Comparison of ENCODE assay signal across 12 cellular contexts in the genomic region with DNA sequence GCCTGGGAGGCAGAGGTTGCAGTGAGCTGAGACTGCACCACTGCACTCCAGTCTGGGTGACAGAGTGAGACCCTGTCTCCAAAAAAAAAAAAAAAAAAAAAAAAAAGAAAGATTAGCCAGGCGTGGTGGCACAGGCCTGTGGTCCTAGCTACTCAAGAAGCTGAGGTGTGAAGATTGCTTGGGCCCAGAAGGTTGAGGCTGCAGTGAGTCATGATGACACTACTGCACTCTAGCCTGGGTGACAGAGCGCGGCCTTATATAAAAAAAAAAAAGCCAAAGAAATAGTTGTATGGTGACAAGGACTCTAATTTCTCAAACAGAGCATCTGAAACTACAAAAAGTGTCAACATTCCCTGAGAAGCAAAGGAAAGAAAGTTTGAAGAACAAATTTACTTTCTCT. TPM values are rescaled to one million over a fixed set of nuclear protein-coding genes. Genes with fewer than 3 reads are reported as not detected.
A peak's percentile ranks its signal among the peaks of the same experiment; 100 is the strongest.
DNase-seq lines count a peak whose midpoint lies in the region; ATAC-seq and TF ChIP-seq lines count a peak whose summit lies in the region.
"Had no signal": no experiment of that assay in that cellular context is flagged by ENCODE, and none has a peak within 500 bp of the region (broad histone marks: within the 10 kb centered on the region; RNA-seq: fewer than 3 reads in every experiment).

No MANE protein-coding gene starts in this region.

- BruUV-seq in mammary epithelial cell (replicated peaks; lab: Mats Ljungman, UMichigan): no TSS peak

- intact Hi-C loops in mammary epithelial cell (cut with micrococcal nuclease): no loop called here

- dilution Hi-C loops in mammary epithelial cell (cut with HindIII; ENCODE audit: low sequenced_read_pairs): no loop called here

- H3K27ac ChIP-seq in RWPE1 (peak overlapping the region; percentile 82; the same call in 1 of the 2 replicates), mammary epithelial cell (ENCODE audit: insufficient read depth, low read depth, low read length) (no peak overlapping the region)
- H3K27ac ChIP-seq: neural progenitor cell, tibial artery had no signal

- H3K36me3 ChIP-seq in mammary epithelial cell (ENCODE audit: insufficient read depth, low read length): no peaks in the 10 kb centered on the region
- H3K36me3 ChIP-seq: neural progenitor cell, tibial artery had no signal

- peaks cover 68% of the 10 kb centered on the region for H3K4me1 Mint-ChIP-seq in stimulated activated effector memory CD8-positive, alpha-beta T cell treated with anti-CD3 and anti-CD28 coated beads, Interleukin-12 subunit alpha, Interleukin-12 subunit beta, amount 100 ng/mL, for 72 hours

- H3K4me3 ChIP-seq in mammary epithelial cell (replicated peaks in 1 of 3; ENCODE audit: insufficient read depth in 1 of 3, low read depth in 2 of 3, low read length in 3 of 3): no peak overlapping the region
- H3K4me3 ChIP-seq: neural progenitor cell, tibial artery had no signal

- in situ Hi-C loops in mammary epithelial cell (cut with MboI; ENCODE audit: low sequenced_read_pairs in 2 of 2): no loop called here

- H3K4me1 ChIP-seq in mammary epithelial cell (ENCODE audit: insufficient read depth, low read length): peaks cover 10% of the 10 kb centered on the region

- H2AFZ ChIP-seq in mammary epithelial cell (ENCODE audit: low read depth, low read length): no peak overlapping the region
- H2AFZ ChIP-seq: neural progenitor cell had no signal

- no peak overlapping the region for H3K9ac ChIP-seq in mammary epithelial cell (ENCODE audit: insufficient read depth, low read length)
- H3K9ac ChIP-seq: neural progenitor cell had no signal

- H3K4me2 ChIP-seq in mammary epithelial cell (ENCODE audit: insufficient read depth, low read depth, low read length): no peak overlapping the region
- H3K4me2 ChIP-seq: neural progenitor cell had no signal

- H3K27ac Mint-ChIP-seq in stimulated activated effector memory CD8-positive, alpha-beta T cell treated with anti-CD3 and anti-CD28 coated beads, Interleukin-12 subunit alpha, Interleukin-12 subunit beta, amount 100 ng/mL, for 72 hours: peak overlapping the region; percentile 93
- H3K27ac Mint-ChIP-seq: neural progenitor cell had no signal

- H3K27me3 ChIP-seq in mammary epithelial cell (ENCODE audit: insufficient read depth, low read length): no peaks in the 10 kb centered on the region

- no peak for TF ChIP-seq CTCF in RWPE1 (conservative IDR thresholded peaks at IDR 0.05; ENCODE audit: low read depth)
- no peak for TF ChIP-seq CTCF in mammary epithelial cell (conservative IDR thresholded peaks at IDR 0.05 in 1 of 2, IDR thresholded peaks at IDR 0.05 in 1 of 2; ENCODE audit: extremely low read depth in 1 of 2, insufficient read depth in 1 of 2, low read depth in 1 of 2, low read length in 2 of 2)

- no peaks in the 10 kb centered on the region for H3K9me3 Mint-ChIP-seq in stimulated activated effector memory CD8-positive, alpha-beta T cell treated with anti-CD3 and anti-CD28 coated beads, Interleukin-12 subunit alpha, Interleukin-12 subunit beta, amount 100 ng/mL, for 72 hours
- H3K9me3 Mint-ChIP-seq: H9, neural progenitor cell had no signal

- POLR2A ChIA-PET in RWPE1 (lab: Yijun Ruan, JAX; ENCODE audit: low non-redundant PET): no interaction called here

- no peaks in the 10 kb centered on the region for H3K79me2 ChIP-seq in mammary epithelial cell (ENCODE audit: insufficient read depth, low read length)

- DNase-seq in activated gamma-delta T cell treated with Interleukin-2 at 50 U/mL for 16 hours: peak; percentile 55
- DNase-seq in activated gamma-delta T cell (lab: John Stamatoyannopoulos, UW): no peak
- no peak for DNase-seq in RWPE1 (ENCODE audit: low spot score)
- peak; percentile 24 for DNase-seq in mammary epithelial cell
- DNase-seq in stimulated activated effector memory CD8-positive, alpha-beta T cell treated with anti-CD3 and anti-CD28 coated beads, Interleukin-12 subunit alpha, Interleukin-12 subunit beta, amount 100 ng/mL, for 72 hours (ENCODE audit: low spot score in 2 of 2): no peak
- DNase-seq in anterior cingulate cortex (lab: John Stamatoyannopoulos, UW): no peak
- DNase-seq in OCI-M1 (lab: John Stamatoyannopoulos, UW): no peak
- DNase-seq: H9, NCI-H526 treated with DMSO at 0.1 percent for 48 hours, tibial artery had no signal

- H3K4me3 Mint-ChIP-seq in stimulated activated effector memory CD8-positive, alpha-beta T cell treated with anti-CD3 and anti-CD28 coated beads, Interleukin-12 subunit alpha, Interleukin-12 subunit beta, amount 100 ng/mL, for 72 hours: peak overlapping the region; percentile 94
- H3K4me3 Mint-ChIP-seq: H9 had no signal

- peak; percentile 75 for ATAC-seq in stimulated activated effector memory CD8-positive, alpha-beta T cell treated with anti-CD3 and anti-CD28 coated beads, Interleukin-12 subunit alpha, Interleukin-12 subunit beta, amount 100 ng/mL, for 72 hours
- ATAC-seq in GM21423 (IDR thresholded peaks at IDR 0.05; ENCODE audit: unreplicated experiment): no peak

- CTCF ChIA-PET in RWPE1 (lab: Yijun Ruan, JAX): interaction anchor here (0.6 kb wide), 1 partner anchor 1811 kb away, joined by 3 read pairs; no protein-coding TSS in a partner anchor
- CTCF ChIA-PET in mammary epithelial cell (lab: Charles Lee; ENCODE audit: low non-redundant PET): no interaction called here

- 42% methylated on average over 3 of the region's 3 CpGs for WGBS in mammary epithelial cell (ENCODE audit: low coverage, missing lambda C conversion rate)

- H3K36me3 Mint-ChIP-seq in stimulated activated effector memory CD8-positive, alpha-beta T cell treated with anti-CD3 and anti-CD28 coated beads, Interleukin-12 subunit alpha, Interleukin-12 subunit beta, amount 100 ng/mL, for 72 hours: peaks cover 75% of the 10 kb centered on the region

- H4K20me1 ChIP-seq in mammary epithelial cell (ENCODE audit: insufficient read depth, low read length): no peaks in the 10 kb centered on the region

- no peaks in the 10 kb centered on the region for H3K9me3 ChIP-seq in mammary epithelial cell (replicated peaks; ENCODE audit: insufficient read depth, low read length)
- H3K9me3 ChIP-seq: tibial artery had no signal

RNA-seq across cellular contexts. Expression of gene PBX4, which starts 3.4 kb away (rescaled TPM):
- 1 to 10 TPM; 1.2 to 5.2 TPM for total RNA-seq in mammary epithelial cell
- polyA plus RNA-seq in mammary epithelial cell: 2.2 TPM
- polyA minus RNA-seq in mammary epithelial cell: 2.3 TPM

RNA-seq across cellular contexts. Expression of gene LPAR2, which starts 12.9 kb away (rescaled TPM):
- 10 to 100 TPM; 20.2 to 27.9 TPM for total RNA-seq in mammary epithelial cell
- 18.6 TPM for polyA plus RNA-seq in mammary epithelial cell
- 9.4 TPM for polyA minus RNA-seq in mammary epithelial cell

RNA-seq across cellular contexts. Expression of gene GMIP, which starts 28.4 kb away (rescaled TPM):
- 10 to 100 TPM in 1 of 2 donors, 1 to 10 TPM in 1; 6.5 to 18.3 TPM for total RNA-seq in mammary epithelial cell
- polyA plus RNA-seq in mammary epithelial cell: 3.3 TPM
- polyA minus RNA-seq in mammary epithelial cell: 4.4 TPM

RNA-seq across cellular contexts. Expression of gene ATP13A1, which starts 48.4 kb away (rescaled TPM):
- total RNA-seq in mammary epithelial cell: 10 to 100 TPM; 53.0 to 56.0 TPM
- polyA plus RNA-seq in mammary epithelial cell: 23.2 TPM
- 74.4 TPM for polyA minus RNA-seq in mammary epithelial cell

RNA-seq across cellular contexts. Expression of gene ZNF101, which starts 53.6 kb away (rescaled TPM):
- 10 to 100 TPM in 1 of 2 donors, 1 to 10 TPM in 1; 7.3 to 10.3 TPM for total RNA-seq in mammary epithelial cell
- polyA plus RNA-seq in mammary epithelial cell: 4.9 TPM
- polyA minus RNA-seq in mammary epithelial cell: 9.1 TPM

Comparison
In these comparisons a context has a peak if more than half of its experiments do, and no peak if none do; other contexts are left out.
1. DNase-seq: peak in activated gamma-delta T cell treated with Interleukin-2 at 50 U/mL for 16 hours (single experiment) and mammary epithelial cell (single experiment); none in activated gamma-delta T cell (single experiment), RWPE1 (single experiment), stimulated activated effector memory CD8-positive, alpha-beta T cell treated with anti-CD3 and anti-CD28 coated beads, Interleukin-12 subunit alpha, Interleukin-12 subunit beta, amount 100 ng/mL, for 72 hours (0 of 2), anterior cingulate cortex (0 of 58) and OCI-M1 (single experiment).